ENCODE assay signal across 15 cellular contexts in the genomic region with DNA sequence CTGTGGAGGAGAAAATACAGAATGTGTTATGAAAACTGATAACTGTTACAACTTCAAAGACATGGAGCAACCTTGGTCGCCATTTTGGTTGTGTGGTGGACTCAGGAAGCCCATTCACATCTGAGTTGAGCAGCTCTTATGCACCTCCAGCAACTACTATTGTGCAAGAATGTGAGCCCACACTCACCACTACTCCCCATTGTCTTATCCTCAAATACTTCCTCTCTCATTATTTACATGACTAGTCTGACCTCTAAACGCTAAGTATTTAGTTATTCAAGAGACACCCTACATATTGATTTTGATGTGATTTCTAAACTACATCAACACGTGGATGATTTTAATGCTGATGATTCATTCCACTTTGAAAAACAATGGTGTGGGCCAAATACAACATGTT.
"Had no signal": no experiment of that assay in that cellular context is flagged by ENCODE, and none has a peak within 500 bp of the region (broad histone marks: within the 10 kb centered on the region; RNA-seq: fewer than 3 reads in every experiment).

No MANE protein-coding gene starts in this region.

- H3K4me3 ChIP-seq: dorsolateral prefrontal cortex, esophagus muscularis mucosa, neural progenitor cell, pancreas, skin epidermis, stomach, thoracic aorta had no signal

- H3K9ac ChIP-seq: neural progenitor cell had no signal

- H3K4me1 ChIP-seq: pancreas, stomach had no signal

- H3K36me3 ChIP-seq: esophagus muscularis mucosa, neural progenitor cell, pancreas, stomach, thoracic aorta had no signal

- DNase-seq: activated effector memory CD4-positive, alpha-beta T cell treated with Interleukin-2 at 50 U/mL for 16 hours; activated T-cell treated with anti-CD3 and anti-CD28 coated beads, Interleukin-2, amount 50 U/mL, for 24 hours; amniotic stem cell; dorsolateral prefrontal cortex; left ventricle myocardium superior; pancreas; retina; stimulated activated CD4-positive, alpha-beta T cell treated with anti-CD3 and anti-CD28 coated beads, Interleukin-4, amount 100 ng/mL, for 4 hours; stomach; T-helper 2 cell had no signal

- H3K9me3 ChIP-seq: pancreas, stomach, thoracic aorta had no signal

- H2AFZ ChIP-seq: neural progenitor cell had no signal

- H3K4me2 ChIP-seq: neural progenitor cell had no signal

- ATAC-seq: activated naive CD4-positive, alpha-beta T cell treated with anti-CD3 and anti-CD28 coated beads, Interleukin-2, amount 50 U/mL, for 72 hours; left ventricle myocardium superior; pancreas had no signal

- H3K27ac ChIP-seq: dorsolateral prefrontal cortex, esophagus muscularis mucosa, neural progenitor cell, pancreas, skin epidermis, stomach, thoracic aorta had no signal

- H3K27me3 ChIP-seq: esophagus muscularis mucosa, neural progenitor cell, pancreas, stomach had no signal
